ENCODE assay signal across 1 cellular context in the genomic region with DNA sequence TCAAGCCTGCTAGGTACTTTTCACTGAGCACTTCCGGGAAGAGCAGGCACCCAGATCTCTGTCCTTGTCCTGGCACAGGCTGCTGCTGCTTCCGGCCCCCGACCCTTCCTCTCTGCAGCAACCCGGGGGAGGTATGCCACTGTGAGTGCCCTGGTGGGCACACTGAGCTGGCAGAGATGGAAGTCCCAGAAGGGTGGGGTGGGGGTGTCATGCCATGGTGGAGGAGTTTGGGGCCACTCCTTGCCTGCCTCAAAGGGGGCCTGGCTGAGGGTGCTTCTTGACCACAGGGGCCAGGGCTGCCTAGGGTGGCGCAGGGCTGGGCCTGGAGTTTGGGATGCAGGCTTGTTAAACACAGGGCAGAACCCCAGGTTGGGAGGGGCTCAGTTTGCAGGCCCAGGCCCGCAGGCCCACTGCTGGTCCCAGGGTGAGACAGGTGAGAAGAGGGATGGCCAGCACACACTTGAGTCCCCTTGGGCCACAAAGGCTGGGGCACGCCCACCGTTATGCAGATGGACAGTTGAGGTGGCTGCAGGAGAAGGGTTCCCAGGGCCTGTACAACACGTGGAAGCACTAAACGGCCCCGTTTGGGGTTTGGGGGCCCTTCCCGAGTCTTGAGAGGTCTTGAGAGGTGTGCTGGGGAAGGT.
TF ChIP-seq lines count a peak whose summit lies in the region.

No MANE protein-coding gene starts in this region.

TF ChIP-seq in H1, 55 proteins besides CTCF, POLR2A, EP300 and RAD21:
- TF ChIP-seq KDM5A (IDR thresholded peaks at IDR 0.05; ENCODE audit: low read length) (no peak), BACH1 (IDR thresholded peaks at IDR 0.05; ENCODE audit: low read length) (no peak), KDM1A (IDR thresholded peaks at IDR 0.05; ENCODE audit: borderline replicate concordance, low read length) (no peak), GABPA (IDR thresholded peaks at IDR 0.05; ENCODE audit: borderline replicate concordance, insufficient read depth, low read length) (no peak), CHD1 (IDR thresholded peaks at IDR 0.05; ENCODE audit: low read depth, low read length) (no peak)
- TF ChIP-seq, protein P1, sequence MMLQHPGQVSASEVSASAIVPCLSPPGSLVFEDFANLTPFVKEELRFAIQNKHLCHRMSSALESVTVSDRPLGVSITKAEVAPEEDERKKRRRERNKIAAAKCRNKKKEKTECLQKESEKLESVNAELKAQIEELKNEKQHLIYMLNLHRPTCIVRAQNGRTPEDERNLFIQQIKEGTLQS (IDR thresholded peaks at IDR 0.05; ENCODE audit: insufficient read depth, low read depth, low read length): no peak
